ENCODE assay signal across 1 cellular context in genomic region chr1:169933999-169934725, GRCh38.
TF ChIP-seq lines count a peak whose summit lies in the region.

No MANE protein-coding gene starts in this region.

TF ChIP-seq in K562, 482 proteins besides CTCF, POLR2A, EP300 and RAD21 (continued from another document):
- TF ChIP-seq PBX2 (CRISPR knock-in tag; IDR thresholded peaks at IDR 0.05; ENCODE audit: low read depth) (no peak), PBX2 (tag; conservative IDR thresholded peaks at IDR 0.05; ENCODE audit: low read depth) (0 out of 2 replicates have a peak, but pooled peaks have one; percentile 17)
